Comparison of ENCODE assay signal across 1 cellular context in genomic region chr16:85334718-85335583, GRCh38.
TF ChIP-seq lines count a peak whose summit lies in the region.

No MANE protein-coding gene starts in this region.

TF ChIP-seq in HepG2, 621 proteins besides CTCF, POLR2A, EP300 and RAD21 (continued from another document):
- TF ChIP-seq ZBTB4 (CRISPR knock-in tag; IDR thresholded peaks at IDR 0.05; ENCODE audit: borderline replicate concordance) (no peak), HHEX (CRISPR knock-in tag; IDR thresholded peaks at IDR 0.05) (no peak), HOMEZ (CRISPR knock-in tag; IDR thresholded peaks at IDR 0.05; ENCODE audit: low read depth) (no peak), HNRNPH1 (optimal IDR thresholded peaks at IDR 0.05; ENCODE audit: low read depth, low read length) (no peak), ZNF747 (CRISPR knock-in tag; IDR thresholded peaks at IDR 0.05; ENCODE audit: borderline replicate concordance) (no peak), KDM6A (CRISPR knock-in tag; IDR thresholded peaks at IDR 0.05; ENCODE audit: low read depth) (no peak), ZNF577 (CRISPR knock-in tag; IDR thresholded peaks at IDR 0.05; ENCODE audit: borderline replicate concordance, low read depth) (no peak), ZNF501 (CRISPR knock-in tag; IDR thresholded peaks at IDR 0.05) (0 out of 2 replicates have a peak, but pooled peaks have one; percentile 24), ZNF503 (CRISPR knock-in tag; IDR thresholded peaks at IDR 0.05) (no peak), ZKSCAN8 (CRISPR knock-in tag; IDR thresholded peaks at IDR 0.05; ENCODE audit: borderline replicate concordance) (no peak), FOXC1 (CRISPR knock-in tag; IDR thresholded peaks at IDR 0.05; ENCODE audit: borderline replicate concordance) (0 out of 2 replicates have a peak, but pooled peaks have one; percentile 22), ZNF296 (CRISPR knock-in tag; conservative IDR thresholded peaks at IDR 0.05) (no peak), THRA (CRISPR knock-in tag; IDR thresholded peaks at IDR 0.05; ENCODE audit: borderline replicate concordance) (no peak), ZNF564 (CRISPR knock-in tag; IDR thresholded peaks at IDR 0.05) (no peak), ZNF770 (CRISPR knock-in tag; IDR thresholded peaks at IDR 0.05) (peak; percentile 70), KLF11 (CRISPR knock-in tag; IDR thresholded peaks at IDR 0.05) (no peak), ATF3 (CRISPR knock-in tag; IDR thresholded peaks at IDR 0.05) (no peak), NFRKB (IDR thresholded peaks at IDR 0.05) (no peak), RFX5 (IDR thresholded peaks at IDR 0.05; ENCODE audit: low read depth, low read length) (no peak), HNRNPL (IDR thresholded peaks at IDR 0.05; ENCODE audit: low read depth, low read length) (peak; percentile 85), FOXP4 (CRISPR knock-in tag; IDR thresholded peaks at IDR 0.05) (no peak), ZBTB21 (CRISPR knock-in tag; IDR thresholded peaks at IDR 0.05) (no peak), JARID2 (CRISPR knock-in tag; IDR thresholded peaks at IDR 0.05; ENCODE audit: insufficient replicate concordance) (no peak)
